ENCODE assay signal across 21 cellular contexts in the genomic region with DNA sequence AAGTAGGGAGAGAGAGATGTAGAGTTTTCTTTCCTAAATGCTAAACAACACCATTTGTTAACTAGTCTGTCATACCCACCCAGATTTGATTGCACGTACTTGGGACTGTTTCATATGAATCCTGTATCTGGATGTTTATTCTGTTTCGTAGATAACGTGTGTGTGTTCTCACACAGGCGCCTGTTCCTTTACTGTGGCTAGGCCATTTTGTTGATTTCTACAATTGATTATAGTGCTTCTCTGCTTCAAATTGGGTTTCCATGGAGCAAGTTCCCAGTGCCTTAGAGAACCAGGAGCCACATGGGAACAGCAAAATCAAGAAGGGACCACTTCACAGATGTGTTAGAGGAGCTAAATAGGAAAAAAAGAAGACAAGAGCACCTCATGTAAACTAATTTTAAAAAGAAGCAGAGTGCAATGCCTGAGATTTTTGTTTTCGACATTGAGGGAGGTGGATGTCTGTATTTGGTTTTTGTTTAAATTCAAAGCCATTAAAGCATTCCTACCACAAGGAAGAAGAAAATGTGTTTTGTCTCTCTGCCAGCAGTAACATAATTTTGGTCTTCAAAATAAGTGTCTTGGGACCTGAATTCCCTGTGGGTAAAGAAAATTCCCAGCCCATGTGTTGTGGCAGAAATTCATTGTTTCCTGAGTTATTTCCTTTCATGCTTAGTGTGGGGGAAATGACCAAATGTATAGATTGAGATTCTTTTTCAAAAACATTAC.
A peak's percentile ranks its signal among the peaks of the same experiment; 100 is the strongest.
DNase-seq lines count a peak whose midpoint lies in the region; ATAC-seq and TF ChIP-seq lines count a peak whose summit lies in the region.
"Had no signal": no experiment of that assay in that cellular context is flagged by ENCODE, and none has a peak within 500 bp of the region (broad histone marks: within the 10 kb centered on the region; RNA-seq: fewer than 3 reads in every experiment).

No MANE protein-coding gene starts in this region.

- no peaks in the 10 kb centered on the region for H4K20me1 ChIP-seq in SK-N-SH (ENCODE audit: insufficient read depth)

- peak overlapping the region; percentile 61; the same call in 1 of the 2 replicates for H2AFZ ChIP-seq in SK-N-SH (ENCODE audit: low read depth)

- no peak; a peak in 1 of 4 replicates for TF ChIP-seq EP300 in SK-N-SH (IDR thresholded peaks at IDR 0.05; ENCODE audit: borderline replicate concordance in 1 of 2, low read depth in 1 of 2, low read length in 1 of 2)

- no peaks in the 10 kb centered on the region for H3K36me3 Mint-ChIP-seq in immature natural killer cell
- H3K36me3 Mint-ChIP-seq: CD4-positive, CD25-positive, alpha-beta regulatory T cell had no signal

- peak overlapping the region; percentile 51 to 95 for H3K27ac ChIP-seq in SK-N-SH (ENCODE audit: low read depth in 2 of 2, low read length in 1 of 2)
- peak overlapping the region; percentile 6 to 43 for H3K27ac ChIP-seq in aorta (ENCODE audit: low read depth in 1 of 2, low read length in 2 of 2)
- H3K27ac ChIP-seq: RWPE1, spleen, thyroid gland had no signal

- H3K4me1 ChIP-seq in SK-N-SH (ENCODE audit: control insufficient read depth in 1 of 2, insufficient read depth in 2 of 2, low read depth in 1 of 2, low read length in 1 of 2) (peaks cover 20 to 21% of the 10 kb centered on the region in 2 experiments), aorta (ENCODE audit: control insufficient read depth in 1 of 2, insufficient read depth in 2 of 2, low read length in 2 of 2) (peaks cover 11 to 22% of the 10 kb centered on the region in 2 donors)
- H3K4me1 ChIP-seq: spleen had no signal

- H3K4me3 ChIP-seq in SK-N-SH (ENCODE audit: low read depth in 2 of 2, low read length in 1 of 2), result no peak overlapping the region
- H3K4me3 ChIP-seq in cardiac fibroblast (replicated peaks in 1 of 2; ENCODE audit: low read depth in 2 of 2, low read length in 2 of 2), result no peak overlapping the region
- no peak overlapping the region for H3K4me3 ChIP-seq in aorta (ENCODE audit: low read length in 2 of 2)
- H3K4me3 ChIP-seq: spleen, thyroid gland had no signal

- H3K27ac Mint-ChIP-seq in immature natural killer cell, result no peak overlapping the region
- H3K27ac Mint-ChIP-seq: activated naive CD4-positive, alpha-beta T cell treated with anti-CD3 and anti-CD28 coated beads for 36 hours; CD4-positive, CD25-positive, alpha-beta regulatory T cell had no signal

- no peak overlapping the region for H3K4me3 Mint-ChIP-seq in immature natural killer cell
- H3K4me3 Mint-ChIP-seq: activated naive CD4-positive, alpha-beta T cell treated with anti-CD3 and anti-CD28 coated beads for 36 hours; CD4-positive, CD25-positive, alpha-beta regulatory T cell; neural crest cell had no signal

- peaks cover 1 to 6% (median 3%) of the 10 kb centered on the region in 3 donors for H3K27me3 Mint-ChIP-seq in immature natural killer cell (ENCODE audit: low read depth in 3 of 3)

- intact Hi-C loops in aorta (cut with DNase I), result no loop called here

- H3K27me3 ChIP-seq in SK-N-SH (ENCODE audit: insufficient read depth) (no peaks in the 10 kb centered on the region), aorta (ENCODE audit: control insufficient read depth in 1 of 2, insufficient read depth in 2 of 2, low read length in 1 of 2) (no peaks in the 10 kb centered on the region)
- H3K27me3 ChIP-seq: thyroid gland had no signal

- peak; percentile 57 for DNase-seq in SK-N-SH
- peak; percentile 52 to 58 for DNase-seq in cardiac fibroblast (ENCODE audit: low read depth in 2 of 2)
- DNase-seq in hepatic stellate cell (ENCODE audit: low spot score), result peak; percentile 31
- DNase-seq in aorta, result no peak
- DNase-seq in NCI-H524 treated with DMSO at 0.1 percent for 48 hours (lab: John Stamatoyannopoulos, UW), result no peak
- DNase-seq in activated CD4-positive, alpha-beta T cell treated with anti-CD3 and anti-CD28 coated beads for 4 hours, result no peak
- DNase-seq in immature natural killer cell, result no peak
- DNase-seq: 8988T; activated CD4-positive, alpha-beta T cell treated with anti-CD3 and anti-CD28 coated beads, Interleukin-2, amount 50 U/mL, for 4 hours; activated naive CD4-positive, alpha-beta T cell treated with anti-CD3 and anti-CD28 coated beads for 36 hours; activated T-cell treated with anti-CD3 and anti-CD28 coated beads for 4 hours; CD4-positive, CD25-positive, alpha-beta regulatory T cell; foreskin melanocyte; NCI-H1436 treated with DMSO at 0.1 percent for 48 hours; NCI-H446 treated with DMSO at 0.1 percent for 48 hours; spleen; thyroid gland had no signal

- no peaks in the 10 kb centered on the region for H3K79me2 ChIP-seq in SK-N-SH (ENCODE audit: insufficient read depth)

- H3K9me3 Mint-ChIP-seq in immature natural killer cell, result no peaks in the 10 kb centered on the region
- H3K9me3 Mint-ChIP-seq: activated naive CD4-positive, alpha-beta T cell treated with anti-CD3 and anti-CD28 coated beads for 36 hours; CD4-positive, CD25-positive, alpha-beta regulatory T cell; neural crest cell had no signal

- peaks cover 0 to 4% of the 10 kb centered on the region in 2 experiments for H3K36me3 ChIP-seq in SK-N-SH (replicated peaks in 1 of 2; ENCODE audit: control insufficient read depth in 1 of 2, insufficient read depth in 2 of 2, low read length in 1 of 2)
- H3K36me3 ChIP-seq in aorta (ENCODE audit: control insufficient read depth in 1 of 2, insufficient read depth in 2 of 2, low read length in 1 of 2), result peaks cover 0 to 2% of the 10 kb centered on the region in 2 donors
- H3K36me3 ChIP-seq: spleen, thyroid gland had no signal

- TF ChIP-seq RAD21 in SK-N-SH (IDR thresholded peaks at IDR 0.05; ENCODE audit: low read length), result no peak

- no peak overlapping the region for H3K9ac ChIP-seq in SK-N-SH

- POLR2A ChIA-PET in SK-N-SH (lab: Yijun Ruan, JAX), result no interaction called here

- CTCF ChIA-PET in SK-N-SH (lab: Yijun Ruan, JAX), result no interaction called here

- ATAC-seq in SK-N-SH treated with all-trans-retinoic acid at 6 μM for 48 hours, result no peak
- no peak for ATAC-seq in aorta (ENCODE audit: low FRiP score)
- ATAC-seq: HepG2 had no signal

- H3K9me2 ChIP-seq in SK-N-SH, result no peaks in the 10 kb centered on the region

- H3K9me3 ChIP-seq in SK-N-SH (no peaks in the 10 kb centered on the region), aorta (ENCODE audit: control insufficient read depth, low read length) (no peaks in the 10 kb centered on the region)
- H3K9me3 ChIP-seq: spleen, thyroid gland had no signal

- H3F3A ChIP-seq in SK-N-SH (replicated peaks; ENCODE audit: insufficient read depth), result peaks cover 16% of the 10 kb centered on the region

- TF ChIP-seq CTCF in SK-N-SH (IDR thresholded peaks at IDR 0.05), result peak; percentile 47
- peak; percentile 9 for TF ChIP-seq CTCF in cardiac fibroblast (IDR thresholded peaks at IDR 0.05; ENCODE audit: low read depth, low read length)

- 73% methylated on average over 5 of the region's 5 CpGs for WGBS in SK-N-SH (ENCODE audit: low lambda C conversion rate)
- WGBS in aorta, 2 donors, result 15 to 20% methylated on average over 5 of the region's 5 CpGs

- 0 out of 2 replicates have a peak overlapping the region, but pooled peaks have one; percentile 11 for H3K4me2 ChIP-seq in SK-N-SH

- H3K4me1 Mint-ChIP-seq in immature natural killer cell, result no peaks in the 10 kb centered on the region
- H3K4me1 Mint-ChIP-seq: CD4-positive, CD25-positive, alpha-beta regulatory T cell had no signal

TF ChIP-seq in SK-N-SH, 30 proteins besides CTCF, POLR2A, EP300 and RAD21 (continues in another document):
- peak; percentile 52 for TF ChIP-seq TCF12 (IDR thresholded peaks at IDR 0.05)
- TF ChIP-seq POLR2AphosphoS5 (IDR thresholded peaks at IDR 0.05; ENCODE audit: low read depth, low read length), result no peak
- TF ChIP-seq FOXJ3 (CRISPR knock-in tag; IDR thresholded peaks at IDR 0.05), result peak; percentile 66; the same call in 1 of the 2 replicates
- no peak for TF ChIP-seq TAF1 (IDR thresholded peaks at IDR 0.05; ENCODE audit: borderline replicate concordance, low read depth, low read length)
- TF ChIP-seq RCOR1 (IDR thresholded peaks at IDR 0.05; ENCODE audit: low read length), result 0 out of 2 replicates have a peak, but pooled peaks have one; percentile 22
- TF ChIP-seq, protein P1, sequence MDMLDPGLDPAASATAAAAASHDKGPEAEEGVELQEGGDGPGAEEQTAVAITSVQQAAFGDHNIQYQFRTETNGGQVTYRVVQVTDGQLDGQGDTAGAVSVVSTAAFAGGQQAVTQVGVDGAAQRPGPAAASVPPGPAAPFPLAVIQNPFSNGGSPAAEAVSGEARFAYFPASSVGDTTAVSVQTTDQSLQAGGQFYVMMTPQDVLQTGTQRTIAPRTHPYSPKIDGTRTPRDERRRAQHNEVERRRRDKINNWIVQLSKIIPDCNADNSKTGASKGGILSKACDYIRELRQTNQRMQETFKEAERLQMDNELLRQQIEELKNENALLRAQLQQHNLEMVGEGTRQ (IDR thresholded peaks at IDR 0.05; ENCODE audit: borderline replicate concordance, low read depth, low read length), result no peak
- no peak for TF ChIP-seq RXRA (IDR thresholded peaks at IDR 0.05; ENCODE audit: borderline replicate concordance, low read depth)
- no peak for TF ChIP-seq ELF1 (IDR thresholded peaks at IDR 0.05)
- no peak for TF ChIP-seq YY1 (IDR thresholded peaks at IDR 0.05; ENCODE audit: low read depth)
- peak; percentile 48; the same call in 1 of the 2 replicates for TF ChIP-seq NFIC (IDR thresholded peaks at IDR 0.05; ENCODE audit: borderline replicate concordance)

TF ChIP-seq in SK-N-SH treated with all-trans-retinoic acid at 6 μM for 48 hours, 23 proteins besides CTCF, POLR2A, EP300 and RAD21 (continues in another document):
- no peak for TF ChIP-seq TOX (CRISPR knock-in tag; IDR thresholded peaks at IDR 0.05; ENCODE audit: borderline replicate concordance)
- TF ChIP-seq ZFP3 (CRISPR knock-in tag; IDR thresholded peaks at IDR 0.05), result no peak
- TF ChIP-seq GLIS3 (CRISPR knock-in tag; IDR thresholded peaks at IDR 0.05), result no peak
- TF ChIP-seq ARNTL (CRISPR knock-in tag; IDR thresholded peaks at IDR 0.05; ENCODE audit: borderline replicate concordance, low read depth), result no peak
- TF ChIP-seq ZFP30 (CRISPR knock-in tag; IDR thresholded peaks at IDR 0.05), result no peak
- no peak for TF ChIP-seq OSR1 (CRISPR knock-in tag; IDR thresholded peaks at IDR 0.05)
- TF ChIP-seq, protein P2, sequence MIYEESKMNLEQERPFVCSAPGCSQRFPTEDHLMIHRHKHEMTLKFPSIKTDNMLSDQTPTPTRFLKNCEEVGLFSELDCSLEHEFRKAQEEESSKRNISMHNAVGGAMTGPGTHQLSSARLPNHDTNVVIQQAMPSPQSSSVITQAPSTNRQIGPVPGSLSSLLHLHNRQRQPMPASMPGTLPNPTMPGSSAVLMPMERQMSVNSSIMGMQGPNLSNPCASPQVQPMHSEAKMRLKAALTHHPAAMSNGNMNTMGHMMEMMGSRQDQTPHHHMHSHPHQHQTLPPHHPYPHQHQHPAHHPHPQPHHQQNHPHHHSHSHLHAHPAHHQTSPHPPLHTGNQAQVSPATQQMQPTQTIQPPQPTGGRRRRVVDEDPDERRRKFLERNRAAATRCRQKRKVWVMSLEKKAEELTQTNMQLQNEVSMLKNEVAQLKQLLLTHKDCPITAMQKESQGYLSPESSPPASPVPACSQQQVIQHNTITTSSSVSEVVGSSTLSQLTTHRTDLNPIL (CRISPR knock-in tag; IDR thresholded peaks at IDR 0.05; ENCODE audit: low read depth), result no peak

Comparison
In these comparisons a context has a peak if more than half of its experiments do, and no peak if none do; other contexts are left out.
1. DNase-seq: peak in SK-N-SH (single experiment), cardiac fibroblast (2 of 2) and hepatic stellate cell (single experiment); none in aorta (0 of 2), NCI-H524 treated with DMSO at 0.1 percent for 48 hours (single experiment), activated CD4-positive, alpha-beta T cell treated with anti-CD3 and anti-CD28 coated beads for 4 hours (0 of 2) and immature natural killer cell (0 of 3).